18 cellular contexts compared by ENCODE assay signal in genomic region chr1:231016234-231016633, GRCh38. TPM values are rescaled to one million over a fixed set of nuclear protein-coding genes. Genes with fewer than 3 reads are reported as not detected.
DNase-seq lines count a peak whose midpoint lies in the region; ATAC-seq and TF ChIP-seq lines count a peak whose summit lies in the region.
"Had no signal": no experiment of that assay in that cellular context is flagged by ENCODE, and none has a peak within 500 bp of the region (broad histone marks: within the 10 kb centered on the region; RNA-seq: fewer than 3 reads in every experiment).

No MANE protein-coding gene starts in this region.

- CTCF ChIA-PET in mammary epithelial cell (lab: Charles Lee; ENCODE audit: low non-redundant PET) (interaction anchor here (0.5 kb wide), 1 partner anchor 13 kb away, joined by 6 read pairs; no protein-coding TSS in a partner anchor), MCF 10A (lab: Yijun Ruan, JAX) (interaction anchor here (0.5 to 1.6 kb wide), 6 partner anchors 21 to 194 kb away, joined by 3 to 6 read pairs (median 4); partner anchors contain the start of gene TTC13)

- DNase-seq in mammary epithelial cell (peak; percentile 43), MCF 10A (ENCODE audit: unreplicated experiment) (no peak), mucosa of descending colon (no peak)
- no peak for DNase-seq in stimulated activated CD8-positive, alpha-beta memory T cell treated with anti-CD3 and anti-CD28 coated beads, Interleukin-4, amount 100 ng/mL, for 48 hours
- DNase-seq in effector memory CD4-positive, alpha-beta T cell: no peak
- DNase-seq: 8988T, DMS153, H9, KBM-7, NCI-H1105 treated with DMSO at 0.1 percent for 48 hours, NCI-H187 treated with DMSO at 0.1 percent for 48 hours, NCI-H510A treated with DMSO at 0.1 percent for 48 hours, SHP77 treated with DMSO at 0.1 percent for 48 hours had no signal

- WGBS in mammary epithelial cell (ENCODE audit: low coverage, missing lambda C conversion rate): 86% methylated on average over 6 of the region's 6 CpGs

- peaks cover 17% of the 10 kb centered on the region for H3K36me3 Mint-ChIP-seq in MCF 10A (ENCODE audit: insufficient read depth, unreplicated experiment)

- no TSS peak for BruUV-seq in mammary epithelial cell (replicated peaks; lab: Mats Ljungman, UMichigan)
- BruUV-seq in MCF 10A (replicated peaks; lab: Mats Ljungman, UMichigan): no TSS peak

- TF ChIP-seq CTCF in mammary epithelial cell (conservative IDR thresholded peaks at IDR 0.05 in 1 of 2, IDR thresholded peaks at IDR 0.05 in 1 of 2; ENCODE audit: extremely low read depth in 1 of 2, insufficient read depth in 1 of 2, low read depth in 1 of 2, low read length in 2 of 2) (no peak), MCF 10A (IDR thresholded peaks at IDR 0.05; ENCODE audit: unreplicated experiment) (no peak), mucosa of descending colon (IDR thresholded peaks at IDR 0.05) (no peak)

- H3K9me3 ChIP-seq in mammary epithelial cell (replicated peaks; ENCODE audit: insufficient read depth, low read length): no peaks in the 10 kb centered on the region
- H3K9me3 ChIP-seq in mucosa of descending colon: no peaks in the 10 kb centered on the region
- no peaks in the 10 kb centered on the region for H3K9me3 ChIP-seq in effector memory CD4-positive, alpha-beta T cell (ENCODE audit: control insufficient read depth, low read length)

- H3K4me3 Mint-ChIP-seq in MCF 10A (ENCODE audit: unreplicated experiment): no peak overlapping the region
- H3K4me3 Mint-ChIP-seq: H9 had no signal

- no peaks in the 10 kb centered on the region for H3K27me3 ChIP-seq in mammary epithelial cell (ENCODE audit: insufficient read depth, low read length)
- no peaks in the 10 kb centered on the region for H3K27me3 ChIP-seq in effector memory CD4-positive, alpha-beta T cell (replicated peaks; ENCODE audit: control insufficient read depth, insufficient read depth, low read length, poor library complexity, severe bottlenecking)
- H3K27me3 ChIP-seq: BLaER1 treated with 17β-estradiol and CSF1 and Interleukin-3, amounts not matched to agents 10 nM and 100 nM had no signal

- peak overlapping the region; percentile 95 for H3K27ac ChIP-seq in mammary epithelial cell (ENCODE audit: insufficient read depth, low read depth, low read length)
- no peak overlapping the region for H3K27ac ChIP-seq in effector memory CD4-positive, alpha-beta T cell (ENCODE audit: insufficient read depth, low read length, poor library complexity, severe bottlenecking)
- H3K27ac ChIP-seq: BLaER1 treated with 17β-estradiol and CSF1 and Interleukin-3, amounts not matched to agents 10 nM and 100 nM; HL-60 had no signal

- peak overlapping the region; percentile 29 for H3K4me2 ChIP-seq in mammary epithelial cell (ENCODE audit: insufficient read depth, low read depth, low read length)
- H3K4me2 ChIP-seq: BLaER1 treated with 17β-estradiol and CSF1 and Interleukin-3, amounts not matched to agents 10 nM and 100 nM had no signal

- peak overlapping the region; percentile 46 for H3K9ac ChIP-seq in mammary epithelial cell (ENCODE audit: insufficient read depth, low read length)
- H3K9ac ChIP-seq: BLaER1 treated with 17β-estradiol and CSF1 and Interleukin-3, amounts not matched to agents 10 nM and 100 nM had no signal

- no peaks in the 10 kb centered on the region for H3K79me2 ChIP-seq in mammary epithelial cell (ENCODE audit: insufficient read depth, low read length)

- no peaks in the 10 kb centered on the region for H3K36me3 ChIP-seq in mammary epithelial cell (ENCODE audit: insufficient read depth, low read length)
- no peaks in the 10 kb centered on the region for H3K36me3 ChIP-seq in mucosa of descending colon (ENCODE audit: low read depth)
- no peaks in the 10 kb centered on the region for H3K36me3 ChIP-seq in effector memory CD4-positive, alpha-beta T cell (ENCODE audit: control insufficient read depth, insufficient read depth, low read length)

- POLR2A ChIA-PET in MCF 10A (lab: Yijun Ruan, JAX): interaction anchor here (0.6 to 3.2 kb wide), 12 partner anchors 15 to 226 kb away, joined by 3 to 20 read pairs (median 4); partner anchors contain the start of genes ARV1, FAM89A and TTC13

- no peak overlapping the region for H2AFZ ChIP-seq in mammary epithelial cell (ENCODE audit: low read depth, low read length)

- peaks cover 31% of the 10 kb centered on the region for H3K4me1 ChIP-seq in mammary epithelial cell (ENCODE audit: insufficient read depth, low read length)
- no peaks in the 10 kb centered on the region for H3K4me1 ChIP-seq in mucosa of descending colon (ENCODE audit: low read depth)
- no peaks in the 10 kb centered on the region for H3K4me1 ChIP-seq in effector memory CD4-positive, alpha-beta T cell (ENCODE audit: control insufficient read depth, insufficient read depth, low read length, poor library complexity, severe bottlenecking)

- dilution Hi-C loops in mammary epithelial cell (cut with HindIII; ENCODE audit: low sequenced_read_pairs): loop anchor here (10.0 kb wide), 1 partner anchor 61 kb away; no protein-coding TSS in a partner anchor

- no peaks in the 10 kb centered on the region for H3K27me3 Mint-ChIP-seq in MCF 10A (ENCODE audit: insufficient read depth, unreplicated experiment)

- H3K9me3 Mint-ChIP-seq in MCF 10A (ENCODE audit: unreplicated experiment): no peaks in the 10 kb centered on the region
- H3K9me3 Mint-ChIP-seq: H9 had no signal

- peaks cover 22% of the 10 kb centered on the region for H3K4me1 Mint-ChIP-seq in MCF 10A (ENCODE audit: insufficient read depth, unreplicated experiment)

- H4K20me1 ChIP-seq in mammary epithelial cell (ENCODE audit: insufficient read depth, low read length): no peaks in the 10 kb centered on the region

- intact Hi-C loops in mammary epithelial cell (cut with micrococcal nuclease): loop anchor here (10.0 kb wide), 1 partner anchor 199 kb away; no protein-coding TSS in a partner anchor
- intact Hi-C loops in MCF 10A (cut with micrococcal nuclease): loop anchor here (2.0 kb wide), 1 partner anchor 37 kb away; the partner anchor contains the start of genes ARV1 and TTC13
- intact Hi-C loops in mucosa of descending colon (cut with DNase I, micrococcal nuclease): no loop called here

- no peak overlapping the region for H3K4me3 ChIP-seq in mammary epithelial cell (replicated peaks in 1 of 3; ENCODE audit: insufficient read depth in 1 of 3, low read depth in 2 of 3, low read length in 3 of 3)
- H3K4me3 ChIP-seq in mucosa of descending colon: no peak overlapping the region
- H3K4me3 ChIP-seq in effector memory CD4-positive, alpha-beta T cell (ENCODE audit: insufficient read depth, low read depth, low read length, poor library complexity, severe bottlenecking): no peak overlapping the region
- H3K4me3 ChIP-seq: BLaER1 treated with 17β-estradiol and CSF1 and Interleukin-3, amounts not matched to agents 10 nM and 100 nM had no signal

- in situ Hi-C loops in mammary epithelial cell (cut with MboI; ENCODE audit: low sequenced_read_pairs in 2 of 2): no loop called here

- H3K27ac Mint-ChIP-seq in MCF 10A (ENCODE audit: low read depth, unreplicated experiment): no peak overlapping the region
- H3K27ac Mint-ChIP-seq: H9 had no signal

- ATAC-seq in esophagus mucosa (peak; percentile 56), mucosa of descending colon (peak; percentile 89), GM21529 (IDR thresholded peaks at IDR 0.05; ENCODE audit: unreplicated experiment) (no peak), HG02588 (IDR thresholded peaks at IDR 0.05; ENCODE audit: unreplicated experiment) (no peak)

RNA-seq across cellular contexts. Expression of gene FAM89A, which starts 23.8 kb away (rescaled TPM):
- total RNA-seq in mammary epithelial cell (10 to 100 TPM in 1 of 2 donors, 1 to 10 TPM in 1; 4.7 to 16.7 TPM), MCF 10A (2022) (25.2 and 29.2 TPM in 2 replicates), esophagus mucosa (12.4 TPM), mucosa of descending colon (1 to 10 TPM; 2.2 to 4.4 (median 3.0) TPM)
- 15.4 TPM for polyA plus RNA-seq in mammary epithelial cell
- 7.9 TPM for polyA minus RNA-seq in mammary epithelial cell

RNA-seq across cellular contexts. Expression of gene ARV1, which starts 37.3 kb away (rescaled TPM):
- total RNA-seq in mammary epithelial cell (10 to 100 TPM; 14.5 to 22.4 TPM), MCF 10A (2022) (41.8 and 51.8 TPM in 2 replicates), esophagus mucosa (17.3 TPM), mucosa of descending colon (10 to 100 TPM; 22.4 to 33.2 (median 30.3) TPM)
- 21.8 TPM for polyA plus RNA-seq in mammary epithelial cell
- polyA minus RNA-seq in mammary epithelial cell: 9.2 TPM

RNA-seq across cellular contexts. Expression of gene TTC13, which starts 37.6 kb away (rescaled TPM):
- 10 to 100 TPM; 11.9 to 12.5 TPM for total RNA-seq in mammary epithelial cell
- 4.1 TPM for polyA plus RNA-seq in mammary epithelial cell
- polyA minus RNA-seq in mammary epithelial cell: 33.4 TPM
- total RNA-seq in MCF 10A (2022): 29.9 and 35.2 TPM in 2 replicates
- 6.6 TPM for total RNA-seq in esophagus mucosa
- total RNA-seq in mucosa of descending colon: 10 to 100 TPM; 24.0 to 39.7 (median 28.4) TPM

Comparison
In these comparisons a context has a peak if more than half of its experiments do, and no peak if none do; other contexts are left out.
1. ATAC-seq: peak in esophagus mucosa (single experiment) and mucosa of descending colon (single experiment); none in GM21529 (single experiment) and HG02588 (single experiment).
2. intact Hi-C loops: an anchor here in mammary epithelial cell (10.0 kb wide) and MCF 10A (2.0 kb wide); none called in mucosa of descending colon.